ENCODE assay signal across 8 cellular contexts in the genomic region with DNA sequence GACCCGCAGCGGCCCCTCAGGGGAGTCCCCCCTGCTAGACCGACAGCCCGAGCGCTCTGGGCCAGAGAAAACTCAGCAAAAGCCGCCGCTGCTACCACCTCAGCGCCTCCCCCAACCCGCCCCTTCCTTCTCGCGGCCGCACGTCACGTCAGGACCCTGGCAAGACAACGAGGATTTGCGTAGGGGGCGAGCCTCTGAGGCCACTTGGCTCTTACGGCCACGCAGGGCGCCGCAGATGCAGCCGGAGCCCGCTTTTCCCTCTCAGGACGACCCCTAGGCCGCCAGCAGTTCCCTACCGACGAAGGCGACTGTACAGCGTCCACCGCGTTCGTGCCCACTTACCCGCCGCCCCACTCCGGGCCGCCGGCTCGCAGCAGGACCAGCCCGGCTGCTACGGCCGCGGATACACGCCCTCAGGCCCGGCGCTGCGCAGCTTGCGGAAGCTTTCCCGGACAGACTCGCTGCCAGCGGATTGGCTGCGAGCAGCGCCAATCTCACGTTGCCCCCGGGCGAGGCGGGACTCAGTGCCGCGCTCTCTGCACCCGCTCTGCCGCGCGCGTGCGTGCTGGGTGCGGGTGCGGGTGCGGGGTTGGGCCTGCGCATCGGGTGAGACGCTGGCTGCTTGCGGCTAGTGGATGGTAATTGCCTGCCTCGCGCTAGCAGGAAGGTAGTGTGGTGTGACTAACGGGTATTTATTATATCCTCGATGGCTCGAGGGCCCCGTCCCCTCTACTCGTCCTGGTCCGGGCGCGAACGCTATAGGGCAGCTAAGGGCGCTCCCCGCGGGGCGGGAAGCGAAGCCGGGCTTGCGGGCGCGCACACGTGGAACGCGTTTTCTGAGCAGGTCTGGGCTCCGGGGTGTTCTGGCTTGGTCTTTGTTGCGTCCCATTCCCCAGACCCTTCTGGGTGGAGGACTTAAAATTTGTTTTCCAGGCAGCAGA. TPM values are rescaled to one million over a fixed set of nuclear protein-coding genes. Genes with fewer than 3 reads are reported as not detected.
DNase-seq lines count a peak whose midpoint lies in the region; ATAC-seq and TF ChIP-seq lines count a peak whose summit lies in the region.

A gene with protein sequence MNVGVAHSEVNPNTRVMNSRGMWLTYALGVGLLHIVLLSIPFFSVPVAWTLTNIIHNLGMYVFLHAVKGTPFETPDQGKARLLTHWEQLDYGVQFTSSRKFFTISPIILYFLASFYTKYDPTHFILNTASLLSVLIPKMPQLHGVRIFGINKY (minus strand): TSS at position 413 of the 941 bp plus-strand sequence. CDS start 1,744 bp downstream, outside the sequence.
A gene (plus strand): TSS at position 524 of the 941 bp plus-strand sequence. CDS start 7,360 bp downstream, outside the sequence.

- TF ChIP-seq CTCF in BJ (IDR thresholded peaks at IDR 0.05; ENCODE audit: insufficient read depth, low read depth, low read length), result no peak
- TF ChIP-seq CTCF in chondrocyte (IDR thresholded peaks at IDR 0.05), result peak; percentile 13
- TF ChIP-seq CTCF in kidney epithelial cell (IDR thresholded peaks at IDR 0.05; ENCODE audit: insufficient read depth, low read length, poor library complexity, severe bottlenecking), result no peak

- H3K27me3 ChIP-seq in BJ (ENCODE audit: control insufficient read depth, insufficient read depth, low read length), result no peaks in the 10 kb centered on the region
- H3K27me3 ChIP-seq in kidney epithelial cell (ENCODE audit: control insufficient read depth, insufficient read depth, low read length), result no peaks in the 10 kb centered on the region

- peak within 1 kb of the TSS; percentile 94 for H3K27ac Mint-ChIP-seq in activated CD4-positive, alpha-beta T cell treated with anti-CD3 and anti-CD28 coated beads for 36 hours
- peak within 1 kb of the TSS; percentile 96 for H3K27ac Mint-ChIP-seq in chondrocyte (ENCODE audit: unreplicated experiment)

- peak within 1 kb of the TSS; percentile 64 for H3K4me3 ChIP-seq in BJ (ENCODE audit: low read depth, low read length)
- peak within 1 kb of the TSS; percentile 93 for H3K4me3 ChIP-seq in kidney epithelial cell (ENCODE audit: low read depth, low read length)

- DNase-seq in BJ (ENCODE audit: low read depth) (peak; percentile 71), GM19240 (ENCODE audit: insufficient read length, low spot score) (peak; percentile 66), NCI-H524 (lab: John Stamatoyannopoulos, UW) (peak; percentile 76 to 94), chondrocyte (ENCODE audit: low spot score) (peak; percentile 99), kidney epithelial cell (ENCODE audit: low read depth) (peak; percentile 80)
- peak; percentile 96 for DNase-seq in activated CD4-positive, alpha-beta T cell treated with anti-CD3 and anti-CD28 coated beads for 36 hours
- peak; percentile 95 for DNase-seq in stimulated activated CD4-positive, alpha-beta T cell treated with anti-CD3 and anti-CD28 coated beads, Interleukin-15, amount 100 ng/mL, for 24 hours

- intact Hi-C loops in activated CD4-positive, alpha-beta T cell treated with anti-CD3 and anti-CD28 coated beads for 36 hours (cut with DNase I, micrococcal nuclease), result loop anchor here (1.0 to 10.0 kb wide), 11 partner anchors 22 to 1851 kb away; a partner anchor contains a TSS

- ATAC-seq in HG03457 (IDR thresholded peaks at IDR 0.05; ENCODE audit: unreplicated experiment), result peak; percentile 93
- ATAC-seq in activated CD4-positive, alpha-beta T cell treated with anti-CD3 and anti-CD28 coated beads for 36 hours, result peak; percentile 92

- no peaks in the 10 kb centered on the region for H3K9me3 Mint-ChIP-seq in activated CD4-positive, alpha-beta T cell treated with anti-CD3 and anti-CD28 coated beads for 36 hours (ENCODE audit: low read depth)
- no peaks in the 10 kb centered on the region for H3K9me3 Mint-ChIP-seq in chondrocyte (ENCODE audit: low read depth)

- 0 out of 2 replicates have a peak, but pooled peaks cover 2% of the 10 kb centered on the region for H3K36me3 ChIP-seq in BJ (ENCODE audit: control insufficient read depth, insufficient read depth, low read length)
- H3K36me3 ChIP-seq in kidney epithelial cell (ENCODE audit: control insufficient read depth, insufficient read depth, low read length), result no peaks in the 10 kb centered on the region

- H3K36me3 Mint-ChIP-seq in activated CD4-positive, alpha-beta T cell treated with anti-CD3 and anti-CD28 coated beads for 36 hours (ENCODE audit: low read depth), result peaks cover 57% of the 10 kb centered on the region
- peaks cover 18% of the 10 kb centered on the region for H3K36me3 Mint-ChIP-seq in chondrocyte (ENCODE audit: low read depth)

- H3K4me1 Mint-ChIP-seq in activated CD4-positive, alpha-beta T cell treated with anti-CD3 and anti-CD28 coated beads for 36 hours, result peaks cover 52% of the 10 kb centered on the region
- H3K4me1 Mint-ChIP-seq in chondrocyte (ENCODE audit: low read depth), result peaks cover 40% of the 10 kb centered on the region

- POLR2A ChIA-PET in BJ (lab: Charles Lee), result no interaction called here
- POLR2A ChIA-PET in activated CD4-positive, alpha-beta T cell treated with anti-CD3 and anti-CD28 coated beads for 36 hours (lab: Charles Lee), result interaction anchor here (0.6 to 1.1 kb wide), 3 partner anchors 20 to 143 kb away, joined by 3 to 7 read pairs (median 3); a partner anchor contains a TSS

- peak within 1 kb of the TSS; percentile 74 for H3K4me3 Mint-ChIP-seq in activated CD4-positive, alpha-beta T cell treated with anti-CD3 and anti-CD28 coated beads for 36 hours
- H3K4me3 Mint-ChIP-seq in chondrocyte (ENCODE audit: unreplicated experiment), result peak within 1 kb of the TSS; percentile 88

- no peaks in the 10 kb centered on the region for H3K27me3 Mint-ChIP-seq in activated CD4-positive, alpha-beta T cell treated with anti-CD3 and anti-CD28 coated beads for 36 hours
- no peaks in the 10 kb centered on the region for H3K27me3 Mint-ChIP-seq in chondrocyte (ENCODE audit: low read depth)

- CTCF ChIA-PET in BJ (lab: Yijun Ruan, JAX), result interaction anchor here (0.7 to 1.6 kb wide), 5 partner anchors 15 to 536 kb away, joined by 3 to 6 read pairs (median 3); a partner anchor contains a TSS
- CTCF ChIA-PET in activated CD4-positive, alpha-beta T cell treated with anti-CD3 and anti-CD28 coated beads for 36 hours (lab: Charles Lee), result interaction anchor here (1.2 to 1.7 kb wide), 3 partner anchors 20 to 33 kb away, joined by 3 to 11 read pairs (median 7); a partner anchor contains a TSS

RNA-seq across cellular contexts. Expression of the first gene that starts in this region (rescaled TPM):
- polyA plus RNA-seq in BJ (2011; rRNA removed), result 39.6 and 77.5 TPM in 2 replicates
- 10.1 and 10.9 TPM in 2 replicates for polyA minus RNA-seq in BJ (2011; rRNA and poly(A)+ RNA removed)
- total RNA-seq in activated CD4-positive, alpha-beta T cell treated with anti-CD3 and anti-CD28 coated beads for 36 hours, result 10 to 100 TPM; 45.2 to 49.2 TPM
- total RNA-seq in chondrocyte (50.8 to 61.7 TPM (median 50.9 TPM) in 3 replicates), kidney epithelial cell (75.2 and 79.1 TPM in 2 replicates)

RNA-seq across cellular contexts. Expression of the second gene that starts in this region (rescaled TPM):
- 5.4 and 8.3 TPM in 2 replicates for polyA plus RNA-seq in BJ (2011; rRNA removed)
- 10.0 and 17.6 TPM in 2 replicates for polyA minus RNA-seq in BJ (2011; rRNA and poly(A)+ RNA removed)
- total RNA-seq in activated CD4-positive, alpha-beta T cell treated with anti-CD3 and anti-CD28 coated beads for 36 hours, result 10 to 100 TPM; 45.8 to 47.4 TPM
- total RNA-seq in chondrocyte, result 23.9 to 37.1 TPM (median 25.1 TPM) in 3 replicates
- 14.4 and 18.8 TPM in 2 replicates for total RNA-seq in kidney epithelial cell

Comparison
In these comparisons a context has a peak if more than half of its experiments do, and no peak if none do; other contexts are left out.
1. Peak in every context shown above with its lines: DNase-seq, ATAC-seq and H3K4me3 ChIP-seq.